Comparison of ENCODE assay signal across 21 cellular contexts in genomic region chr9:70789086-70789485, GRCh38.
A peak's percentile ranks its signal among the peaks of the same experiment; 100 is the strongest.
DNase-seq lines count a peak whose midpoint lies in the region; TF ChIP-seq lines count a peak whose summit lies in the region.
"Had no signal": no experiment of that assay in that cellular context is flagged by ENCODE, and none has a peak within 500 bp of the region (broad histone marks: within the 10 kb centered on the region; RNA-seq: fewer than 3 reads in every experiment).

No MANE protein-coding gene starts in this region.

- no peak overlapping the region for H3K23ac ChIP-seq in H9 (ENCODE audit: insufficient read length, low read depth, low read length)

- no peak overlapping the region for H4K5ac ChIP-seq in H9 (ENCODE audit: insufficient read length, low read depth, low read length)

- no peak overlapping the region for H3K27ac Mint-ChIP-seq in H9
- H3K27ac Mint-ChIP-seq: CD4-positive, alpha-beta memory T cell; GM23338; HFFc6 had no signal

- H3K4me3 ChIP-seq in BJ (ENCODE audit: low read depth, low read length) (no peak overlapping the region), choroid plexus epithelial cell (ENCODE audit: low read depth, low read length) (no peak overlapping the region), fibroblast of pulmonary artery (replicated peaks; ENCODE audit: low read depth, low read length) (no peak overlapping the region), right atrium auricular region (no peak overlapping the region)
- H3K4me3 ChIP-seq: GM12878, GM23338, HAP-1 had no signal

- TF ChIP-seq CTCF in BJ (IDR thresholded peaks at IDR 0.05; ENCODE audit: insufficient read depth, low read depth, low read length) (no peak), choroid plexus epithelial cell (conservative IDR thresholded peaks at IDR 0.05; ENCODE audit: low read depth, low read length) (no peak), fibroblast of pulmonary artery (IDR thresholded peaks at IDR 0.05; ENCODE audit: low read length, missing control alignments) (no peak), H9 (conservative IDR thresholded peaks at IDR 0.05) (no peak), right atrium auricular region (IDR thresholded peaks at IDR 0.05) (no peak)

- no peak overlapping the region for H3K4me2 ChIP-seq in H9 (ENCODE audit: insufficient read depth, insufficient read length, low read length)
- H3K4me2 ChIP-seq: GM23338 had no signal

- POLR2A ChIA-PET in BJ (lab: Charles Lee): interaction anchor here (0.7 kb wide), 1 partner anchor 806 kb away, joined by 3 read pairs; no protein-coding TSS in a partner anchor

- H3K18ac ChIP-seq in H9 (ENCODE audit: insufficient read length, low read depth, low read length): no peak overlapping the region

- no peak overlapping the region for H2BK120ac ChIP-seq in H9 (ENCODE audit: low read depth, low read length, poor library complexity, severe bottlenecking)

- no peak overlapping the region for H2BK5ac ChIP-seq in H9 (ENCODE audit: insufficient read length, low read length)

- H3K23me2 ChIP-seq in H9 (ENCODE audit: insufficient read length, low read depth, low read length, poor library complexity, severe bottlenecking): no peaks in the 10 kb centered on the region

- H3K79me2 ChIP-seq in H9 (ENCODE audit: insufficient read depth, low read length): no peaks in the 10 kb centered on the region

- H3K36me3 Mint-ChIP-seq in H9 (ENCODE audit: insufficient read depth in 1 of 3, low read depth in 3 of 3): no peaks in the 10 kb centered on the region
- H3K36me3 Mint-ChIP-seq: CD4-positive, alpha-beta memory T cell had no signal

- DNase-seq in BJ (ENCODE audit: low read depth) (peak; percentile 16), choroid plexus epithelial cell (ENCODE audit: low read depth) (peak; percentile 0), fibroblast of pulmonary artery (ENCODE audit: low read depth) (peak; percentile 2), SK-N-DZ (ENCODE audit: low spot score) (no peak), H9 (no peak), right atrium auricular region (ENCODE audit: low spot score) (no peak), T1000 (lab: John Stamatoyannopoulos, UW) (no peak)
- DNase-seq: AML-193; BE2C; C1 segment of cervical spinal cord; Calu3; CD4-positive, alpha-beta memory T cell; COR-L47; DMS53; DND-41; EL; GDM1; HFFc6 had no signal

- no peak overlapping the region for H2AFZ ChIP-seq in H9 (ENCODE audit: low read length)
- H2AFZ ChIP-seq: GM23338 had no signal

- H4K91ac ChIP-seq in H9 (ENCODE audit: insufficient read length, low read depth, low read length): no peak overlapping the region

- H3K27ac ChIP-seq in H9 (ENCODE audit: insufficient read length, low read depth, low read length) (no peak overlapping the region), right atrium auricular region (no peak overlapping the region)

- CTCF ChIA-PET in BJ (lab: Yijun Ruan, JAX): interaction anchor here (1.3 kb wide), 1 partner anchor 9 kb away, joined by 6 read pairs; no protein-coding TSS in a partner anchor

- H3K4ac ChIP-seq in H9 (ENCODE audit: low read depth, low read length): no peak overlapping the region

- no peak overlapping the region for H3K9ac ChIP-seq in H9 (ENCODE audit: extremely low read depth, insufficient read length, low read length)

- no peak overlapping the region for H2AK5ac ChIP-seq in H9 (ENCODE audit: insufficient read length, low read length)

- no peaks in the 10 kb centered on the region for H3K27me3 Mint-ChIP-seq in H9 (ENCODE audit: low read depth)

- H2BK12ac ChIP-seq in H9 (ENCODE audit: insufficient read length, low read depth, low read length): no peak overlapping the region

- H3K4me1 Mint-ChIP-seq in H9: peaks cover 6 to 7% of the 10 kb centered on the region in 2 experiments
- H3K4me1 Mint-ChIP-seq: CD4-positive, alpha-beta memory T cell had no signal

- no peaks in the 10 kb centered on the region for H4K20me1 ChIP-seq in H9 (ENCODE audit: control insufficient read depth, insufficient read depth, insufficient read length)

- H3K9me3 Mint-ChIP-seq in H9: no peaks in the 10 kb centered on the region
- H3K9me3 Mint-ChIP-seq: CD4-positive, alpha-beta memory T cell; GM23338; HFFc6 had no signal

- H3K27me3 ChIP-seq in BJ (ENCODE audit: control insufficient read depth, insufficient read depth, low read length) (no peaks in the 10 kb centered on the region), H9 (ENCODE audit: insufficient read depth, low read length) (no peaks in the 10 kb centered on the region), right atrium auricular region (no peaks in the 10 kb centered on the region)
- H3K27me3 ChIP-seq: BE2C had no signal

- no peak overlapping the region for H4K8ac ChIP-seq in H9 (replicated peaks; ENCODE audit: insufficient read length, low read depth, low read length)

- no peaks in the 10 kb centered on the region for H3K79me1 ChIP-seq in H9 (ENCODE audit: insufficient read depth, low read depth, low read length, poor library complexity, severe bottlenecking)

- H3K4me1 ChIP-seq in H9 (ENCODE audit: insufficient read depth, low read length): no peaks in the 10 kb centered on the region
- no peaks in the 10 kb centered on the region for H3K4me1 ChIP-seq in right atrium auricular region

- H3K36me3 ChIP-seq in BJ (ENCODE audit: control insufficient read depth, insufficient read depth, low read length): no peaks in the 10 kb centered on the region
- no peaks in the 10 kb centered on the region for H3K36me3 ChIP-seq in right atrium auricular region
- H3K36me3 ChIP-seq: BE2C had no signal

- H3K9me3 ChIP-seq in H9 (ENCODE audit: control insufficient read depth, low read depth, low read length): no peaks in the 10 kb centered on the region
- no peaks in the 10 kb centered on the region for H3K9me3 ChIP-seq in right atrium auricular region
- H3K9me3 ChIP-seq: BE2C, HAP-1 had no signal

- no CpG with 5 or more reads among the region's 1 CpG for WGBS in H9 (ENCODE audit: extremely low coverage, insufficient read length, low lambda C conversion rate)

- H2BK20ac ChIP-seq in H9 (ENCODE audit: low read depth, low read length, poor library complexity, severe bottlenecking): no peak overlapping the region

- H2BK15ac ChIP-seq in H9 (ENCODE audit: low read depth, low read length): no peak overlapping the region

- H3K14ac ChIP-seq in H9 (ENCODE audit: insufficient read depth, low read length): no peak overlapping the region

- no peak overlapping the region for H3T11ph ChIP-seq in H9 (ENCODE audit: low read length)

- no peak overlapping the region for H3K56ac ChIP-seq in H9 (ENCODE audit: insufficient read length, low read depth, low read length)

- H3K4me3 Mint-ChIP-seq in H9: no peak overlapping the region
- H3K4me3 Mint-ChIP-seq: CD4-positive, alpha-beta memory T cell; GM23338; HFFc6 had no signal

Comparison
In these comparisons a context has a peak if more than half of its experiments do, and no peak if none do; other contexts are left out.
1. DNase-seq: peak in BJ (single experiment), choroid plexus epithelial cell (single experiment) and fibroblast of pulmonary artery (single experiment); none in SK-N-DZ (single experiment), H9 (single experiment), right atrium auricular region (single experiment) and T1000 (single experiment).